11 cellular contexts compared by ENCODE assay signal in genomic region chr10:74635655-74636054, GRCh38.
"Had no signal": no experiment of that assay in that cellular context is flagged by ENCODE, and none has a peak within 500 bp of the region (broad histone marks: within the 10 kb centered on the region; RNA-seq: fewer than 3 reads in every experiment).

No MANE protein-coding gene starts in this region.

- H3K9ac ChIP-seq: GM23248 had no signal

- H3K36me3 ChIP-seq: HAP-1 had no signal

- H3K27ac ChIP-seq: GM23248 had no signal

- H2AFZ ChIP-seq: GM23248, GM23338 had no signal

- H3K4me3 Mint-ChIP-seq: GM23338, H9, HFFc6 had no signal

- DNase-seq: GM23248, GOT3, H7, H9, HCEC 1CT, HFFc6 had no signal

- H3K4me2 ChIP-seq: GM23338 had no signal

- ATAC-seq: GM23338, HCT116 had no signal

- FAIRE-seq: H1, H54 had no signal

- H3K4me3 ChIP-seq: GM23248, GM23338, HAP-1 had no signal

- H3K27ac Mint-ChIP-seq: GM23338, H9, HFFc6 had no signal

- H3K9me3 ChIP-seq: HAP-1 had no signal
